8 cellular contexts compared by ENCODE assay signal in genomic region chr7:73842248-73842895, GRCh38. TPM values are rescaled to one million over a fixed set of nuclear protein-coding genes. Genes with fewer than 3 reads are reported as not detected.
DNase-seq lines count a peak whose midpoint lies in the region; TF ChIP-seq lines count a peak whose summit lies in the region.

Gene METTL27, minus strand, starts transcription at chr7:73842516. Its CDS starts 376 bp downstream, at chr7:73842140.

- DNase-seq in GM06990 (ENCODE audit: extremely low read depth, insufficient read length) = peak; percentile 89
- DNase-seq in HFF-Myc (ENCODE audit: extremely low read depth, low read depth) = peak; percentile 76
- DNase-seq in NAMALWA (ENCODE audit: low spot score) = peak; percentile 97
- peak; percentile 82 for DNase-seq in SK-N-DZ (ENCODE audit: low spot score)
- peak; percentile 92 for DNase-seq in activated naive CD4-positive, alpha-beta T cell treated with anti-CD3 and anti-CD28 coated beads, Interleukin-2, amount 50 U/mL, for 16 hours
- DNase-seq in glomerular visceral epithelial cell (ENCODE audit: extremely low spot score) = peak; percentile 93
- DNase-seq in osteoblast (ENCODE audit: insufficient read length, low spot score, missing footprints) = peak; percentile 100

- no peaks in the 10 kb centered on the region for H3K27me3 ChIP-seq in GM06990 (replicated peaks; ENCODE audit: control insufficient read depth, insufficient read depth, low read length)
- H3K27me3 ChIP-seq in osteoblast (ENCODE audit: insufficient read depth, low read length) = no peaks in the 10 kb centered on the region
- H3K27me3 ChIP-seq in thymus (ENCODE audit: control insufficient read depth, insufficient read depth) = no peaks in the 10 kb centered on the region

- H3K4me1 ChIP-seq in osteoblast (ENCODE audit: insufficient read depth, low read length) (peaks cover 15% of the 10 kb centered on the region), thymus (ENCODE audit: control insufficient read depth, insufficient read depth, low read length) (peaks cover 2% of the 10 kb centered on the region)

- H3K27ac ChIP-seq in osteoblast (ENCODE audit: low read depth, low read length) = peak within 1 kb of the TSS; percentile 66
- peak within 1 kb of the TSS; percentile 56 for H3K27ac ChIP-seq in thymus (ENCODE audit: low read depth)

- peak within 1 kb of the TSS; percentile 95 for H2AFZ ChIP-seq in osteoblast (ENCODE audit: low read length)

- no peaks in the 10 kb centered on the region for H3K36me3 ChIP-seq in GM06990 (ENCODE audit: control insufficient read depth, insufficient read depth, low read length)
- H3K36me3 ChIP-seq in osteoblast (ENCODE audit: insufficient read depth, low read length) = no peaks in the 10 kb centered on the region
- no peaks in the 10 kb centered on the region for H3K36me3 ChIP-seq in thymus (ENCODE audit: control insufficient read depth, insufficient read depth)

- WGBS in thymus = 4% methylated on average over 34 of the region's 35 CpGs

- H3K4me3 ChIP-seq in GM06990 (replicated peaks; ENCODE audit: low read depth, low read length) (peak within 1 kb of the TSS; percentile 82), HFF-Myc (replicated peaks; ENCODE audit: low read depth, low read length) (peak within 1 kb of the TSS; percentile 71), osteoblast (ENCODE audit: insufficient read depth, low read length) (peak within 1 kb of the TSS; percentile 82), thymus (ENCODE audit: low read length) (peak within 1 kb of the TSS; percentile 61)

- H4K20me1 ChIP-seq in osteoblast (ENCODE audit: insufficient read depth, low read length) = no peaks in the 10 kb centered on the region

- TF ChIP-seq CTCF in GM06990 (IDR thresholded peaks at IDR 0.05; ENCODE audit: insufficient read depth, low read length, poor library complexity, severe bottlenecking) (no peak), HFF-Myc (IDR thresholded peaks at IDR 0.05; ENCODE audit: low read depth, low read length, missing control alignments) (no peak), osteoblast (IDR thresholded peaks at IDR 0.05; ENCODE audit: extremely low read depth, low read depth, low read length) (no peak)

- H3K9me3 ChIP-seq in osteoblast (ENCODE audit: low read depth, low read length) (no peaks in the 10 kb centered on the region), thymus (ENCODE audit: control insufficient read depth) (no peaks in the 10 kb centered on the region)

- no peaks in the 10 kb centered on the region for H3K79me2 ChIP-seq in osteoblast (ENCODE audit: insufficient read depth, low read length)

- peak within 1 kb of the TSS; percentile 84 for H3K4me2 ChIP-seq in osteoblast (ENCODE audit: insufficient read depth, low read length)

RNA-seq across cellular contexts. Expression of gene METTL27, which starts in this region (rescaled TPM):
- 0.33 and 0.61 TPM in 2 replicates for polyA plus RNA-seq in SK-N-DZ (2014; cell fraction: cytosol; rRNA removed)
- 1.7 TPM in 1 of 2 replicates, not detected in the other for polyA plus RNA-seq in SK-N-DZ (2014; cell fraction: nucleus; rRNA removed)
- total RNA-seq in osteoblast = 8.7 and 8.8 TPM in 2 replicates
- 1.3 TPM for polyA plus RNA-seq in thymus

Comparison
In these comparisons a context has a peak if more than half of its experiments do, and no peak if none do; other contexts are left out.
1. Peak in every context shown above with its lines: DNase-seq, H3K4me3 ChIP-seq and H3K27ac ChIP-seq.